ENCODE assay signal across 8 cellular contexts in the genomic region with DNA sequence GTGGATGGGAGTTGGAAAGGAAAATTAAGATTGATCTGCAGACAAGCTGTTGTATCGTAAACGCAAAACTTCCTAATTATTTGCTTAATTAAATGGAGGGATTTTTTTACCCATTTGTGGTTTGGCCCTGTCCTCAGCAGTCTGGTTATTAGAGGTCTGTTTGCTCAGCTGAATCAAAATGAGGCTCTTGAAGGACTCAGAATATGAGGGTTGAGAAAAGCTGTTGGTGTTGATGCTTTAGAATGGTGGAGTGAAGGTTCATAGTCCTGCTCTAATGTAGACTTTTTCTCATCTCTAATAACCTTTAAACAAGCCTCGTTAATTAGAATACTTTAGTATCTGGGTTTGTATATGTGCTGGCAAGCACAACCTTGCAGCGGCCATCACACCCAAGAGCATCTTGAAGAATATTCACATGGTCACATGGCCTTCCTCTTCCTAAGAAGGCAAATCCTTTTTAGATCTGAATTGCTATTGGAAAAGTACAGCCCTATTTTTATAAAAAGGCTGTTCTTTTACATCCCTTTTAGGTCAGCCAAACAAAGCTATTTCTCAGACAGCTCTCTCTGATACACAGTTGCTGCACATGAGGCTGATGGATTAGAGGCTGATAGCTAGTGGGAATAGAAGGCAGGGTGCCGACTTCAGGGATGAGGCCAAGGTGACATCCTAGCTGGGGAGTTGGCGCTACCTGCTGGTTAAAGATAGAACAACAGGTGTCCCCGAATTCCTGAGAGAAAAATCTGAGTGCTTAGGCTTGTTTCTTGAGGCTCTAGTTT. TPM values are rescaled to one million over a fixed set of nuclear protein-coding genes. Genes with fewer than 3 reads are reported as not detected.
DNase-seq lines count a peak whose midpoint lies in the region; ATAC-seq and TF ChIP-seq lines count a peak whose summit lies in the region.

No MANE protein-coding gene starts in this region.

- H3K27me3 ChIP-seq in thoracic aorta (replicated peaks; ENCODE audit: insufficient read depth): no peaks in the 10 kb centered on the region

- peaks cover 8 to 54% of the 10 kb centered on the region in 2 donors for H3K4me1 ChIP-seq in thoracic aorta (ENCODE audit: control insufficient read depth in 1 of 2, low read depth in 2 of 2)

- H3K27ac ChIP-seq in KOPT-K1 (ENCODE audit: low read depth, low read length, poor library complexity, severe bottlenecking): peak overlapping the region; percentile 16
- H3K27ac ChIP-seq in thoracic aorta: peak overlapping the region; percentile 6 to 49

- DNase-seq in DMS 273 (lab: John Stamatoyannopoulos, UW; ENCODE audit: unreplicated experiment) (peak; percentile 100), SHP77 treated with DMSO at 0.1 percent for 48 hours (lab: John Stamatoyannopoulos, UW) (peak; percentile 19), fibroblast of villous mesenchyme (ENCODE audit: low read depth) (peak; percentile 69), nucleus accumbens (lab: John Stamatoyannopoulos, UW) (peak in 44 of 56 donors; percentile 7 to 85 (median 50)), thoracic aorta (ENCODE audit: low spot score) (peak; percentile 35)
- peak; percentile 38 for DNase-seq in activated effector memory CD4-positive, alpha-beta T cell treated with Interleukin-2 at 50 U/mL for 16 hours

- peaks cover 75% of the 10 kb centered on the region for H3K36me3 ChIP-seq in KOPT-K1 (ENCODE audit: insufficient read depth, low read length)
- no peaks in the 10 kb centered on the region for H3K36me3 ChIP-seq in thoracic aorta

- no peak overlapping the region for H3K4me3 ChIP-seq in fibroblast of villous mesenchyme (ENCODE audit: low read depth, low read length)
- H3K4me3 ChIP-seq in thoracic aorta: no peak overlapping the region

- TF ChIP-seq CTCF in fibroblast of villous mesenchyme (IDR thresholded peaks at IDR 0.05; ENCODE audit: insufficient read depth, low read depth, low read length) (peak; percentile 82), thoracic aorta (IDR thresholded peaks at IDR 0.05) (peak; percentile 85)

- ATAC-seq in thoracic aorta (ENCODE audit: insufficient number of reproducible peaks, low FRiP score, low read depth) (no peak), GM19395 (IDR thresholded peaks at IDR 0.05; ENCODE audit: unreplicated experiment) (no peak)

- no peaks in the 10 kb centered on the region for H3K9me3 ChIP-seq in KOPT-K1 (ENCODE audit: insufficient read depth, low read length, poor library complexity, severe bottlenecking)
- no peaks in the 10 kb centered on the region for H3K9me3 ChIP-seq in thoracic aorta

RNA-seq across cellular contexts. Expression of gene MACF1, which starts 53.8 kb away (rescaled TPM):
- total RNA-seq in fibroblast of villous mesenchyme (409 and 554 TPM in 2 replicates), thoracic aorta (100 to 1,000 TPM; 604 to 650 TPM)

Comparison
In these comparisons a context has a peak if more than half of its experiments do, and no peak if none do; other contexts are left out.
1. DNase-seq: peak in every context shown above with its lines; median percentile 100 in DMS 273; 69 in fibroblast of villous mesenchyme; 50 in nucleus accumbens; 38 in activated effector memory CD4-positive, alpha-beta T cell treated with Interleukin-2 at 50 U/mL for 16 hours; 35 in thoracic aorta; 19 in SHP77 treated with DMSO at 0.1 percent for 48 hours.